ENCODE assay signal across 1 cellular context in the genomic region with DNA sequence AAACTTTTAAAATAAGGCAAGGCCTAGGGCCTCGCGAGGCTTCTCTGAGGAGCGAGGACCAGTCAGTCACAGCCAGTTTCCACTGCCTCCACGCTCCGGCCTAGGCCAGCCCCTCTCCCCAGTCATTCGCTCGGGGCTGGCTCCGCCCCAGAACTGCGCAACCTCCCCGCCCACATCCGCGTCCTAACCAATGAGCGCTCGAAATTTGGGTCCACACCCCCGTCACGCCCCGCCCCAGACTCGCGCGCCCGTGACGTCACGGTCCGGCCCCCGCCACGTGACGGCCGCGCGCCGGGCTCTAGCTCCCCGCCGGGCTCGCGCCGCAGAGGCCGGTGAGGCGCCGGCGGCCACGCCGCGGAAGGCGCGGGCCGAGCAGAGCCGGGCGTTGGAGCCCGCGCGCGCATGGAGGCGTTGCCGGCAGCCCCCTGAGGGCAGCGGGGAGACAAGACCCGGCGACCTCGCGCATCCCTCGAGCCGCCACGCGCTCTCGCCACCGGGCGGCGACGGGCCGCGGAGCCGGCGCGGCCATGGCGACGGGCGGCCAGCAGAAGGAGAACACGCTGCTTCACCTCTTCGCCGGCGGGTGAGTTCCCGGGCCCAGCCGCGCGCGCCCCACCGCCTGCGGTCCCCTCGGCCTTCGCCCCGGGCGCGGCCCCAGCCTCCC.
A peak's percentile ranks its signal among the peaks of the same experiment; 100 is the strongest.
TF ChIP-seq lines count a peak whose summit lies in the region.

A gene with protein sequence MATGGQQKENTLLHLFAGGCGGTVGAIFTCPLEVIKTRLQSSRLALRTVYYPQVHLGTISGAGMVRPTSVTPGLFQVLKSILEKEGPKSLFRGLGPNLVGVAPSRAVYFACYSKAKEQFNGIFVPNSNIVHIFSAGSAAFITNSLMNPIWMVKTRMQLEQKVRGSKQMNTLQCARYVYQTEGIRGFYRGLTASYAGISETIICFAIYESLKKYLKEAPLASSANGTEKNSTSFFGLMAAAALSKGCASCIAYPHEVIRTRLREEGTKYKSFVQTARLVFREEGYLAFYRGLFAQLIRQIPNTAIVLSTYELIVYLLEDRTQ (plus strand): TSS at position 301 of the 664 bp plus-strand sequence. CDS start 227 bp downstream, at position 528.

TF ChIP-seq in HepG2, 621 proteins besides CTCF, POLR2A, EP300 and RAD21 (continued from another document and continues in another):
- TF ChIP-seq, protein P1, sequence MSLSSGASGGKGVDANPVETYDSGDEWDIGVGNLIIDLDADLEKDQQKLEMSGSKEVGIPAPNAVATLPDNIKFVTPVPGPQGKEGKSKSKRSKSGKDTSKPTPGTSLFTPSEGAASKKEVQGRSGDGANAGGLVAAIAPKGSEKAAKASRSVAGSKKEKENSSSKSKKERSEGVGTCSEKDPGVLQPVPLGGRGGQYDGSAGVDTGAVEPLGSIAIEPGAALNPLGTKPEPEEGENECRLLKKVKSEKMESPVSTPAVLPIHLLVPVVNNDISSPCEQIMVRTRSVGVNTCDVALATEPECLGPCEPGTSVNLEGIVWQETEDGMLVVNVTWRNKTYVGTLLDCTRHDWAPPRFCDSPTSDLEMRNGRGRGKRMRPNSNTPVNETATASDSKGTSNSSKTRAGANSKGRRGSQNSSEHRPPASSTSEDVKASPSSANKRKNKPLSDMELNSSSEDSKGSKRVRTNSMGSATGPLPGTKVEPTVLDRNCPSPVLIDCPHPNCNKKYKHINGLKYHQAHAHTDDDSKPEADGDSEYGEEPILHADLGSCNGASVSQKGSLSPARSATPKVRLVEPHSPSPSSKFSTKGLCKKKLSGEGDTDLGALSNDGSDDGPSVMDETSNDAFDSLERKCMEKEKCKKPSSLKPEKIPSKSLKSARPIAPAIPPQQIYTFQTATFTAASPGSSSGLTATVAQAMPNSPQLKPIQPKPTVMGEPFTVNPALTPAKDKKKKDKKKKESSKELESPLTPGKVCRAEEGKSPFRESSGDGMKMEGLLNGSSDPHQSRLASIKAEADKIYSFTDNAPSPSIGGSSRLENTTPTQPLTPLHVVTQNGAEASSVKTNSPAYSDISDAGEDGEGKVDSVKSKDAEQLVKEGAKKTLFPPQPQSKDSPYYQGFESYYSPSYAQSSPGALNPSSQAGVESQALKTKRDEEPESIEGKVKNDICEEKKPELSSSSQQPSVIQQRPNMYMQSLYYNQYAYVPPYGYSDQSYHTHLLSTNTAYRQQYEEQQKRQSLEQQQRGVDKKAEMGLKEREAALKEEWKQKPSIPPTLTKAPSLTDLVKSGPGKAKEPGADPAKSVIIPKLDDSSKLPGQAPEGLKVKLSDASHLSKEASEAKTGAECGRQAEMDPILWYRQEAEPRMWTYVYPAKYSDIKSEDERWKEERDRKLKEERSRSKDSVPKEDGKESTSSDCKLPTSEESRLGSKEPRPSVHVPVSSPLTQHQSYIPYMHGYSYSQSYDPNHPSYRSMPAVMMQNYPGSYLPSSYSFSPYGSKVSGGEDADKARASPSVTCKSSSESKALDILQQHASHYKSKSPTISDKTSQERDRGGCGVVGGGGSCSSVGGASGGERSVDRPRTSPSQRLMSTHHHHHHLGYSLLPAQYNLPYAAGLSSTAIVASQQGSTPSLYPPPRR (CRISPR knock-in tag; IDR thresholded peaks at IDR 0.05; ENCODE audit: borderline replicate concordance) = peak; percentile 33; the same call in 1 of the 2 replicates
- TF ChIP-seq, protein P2, sequence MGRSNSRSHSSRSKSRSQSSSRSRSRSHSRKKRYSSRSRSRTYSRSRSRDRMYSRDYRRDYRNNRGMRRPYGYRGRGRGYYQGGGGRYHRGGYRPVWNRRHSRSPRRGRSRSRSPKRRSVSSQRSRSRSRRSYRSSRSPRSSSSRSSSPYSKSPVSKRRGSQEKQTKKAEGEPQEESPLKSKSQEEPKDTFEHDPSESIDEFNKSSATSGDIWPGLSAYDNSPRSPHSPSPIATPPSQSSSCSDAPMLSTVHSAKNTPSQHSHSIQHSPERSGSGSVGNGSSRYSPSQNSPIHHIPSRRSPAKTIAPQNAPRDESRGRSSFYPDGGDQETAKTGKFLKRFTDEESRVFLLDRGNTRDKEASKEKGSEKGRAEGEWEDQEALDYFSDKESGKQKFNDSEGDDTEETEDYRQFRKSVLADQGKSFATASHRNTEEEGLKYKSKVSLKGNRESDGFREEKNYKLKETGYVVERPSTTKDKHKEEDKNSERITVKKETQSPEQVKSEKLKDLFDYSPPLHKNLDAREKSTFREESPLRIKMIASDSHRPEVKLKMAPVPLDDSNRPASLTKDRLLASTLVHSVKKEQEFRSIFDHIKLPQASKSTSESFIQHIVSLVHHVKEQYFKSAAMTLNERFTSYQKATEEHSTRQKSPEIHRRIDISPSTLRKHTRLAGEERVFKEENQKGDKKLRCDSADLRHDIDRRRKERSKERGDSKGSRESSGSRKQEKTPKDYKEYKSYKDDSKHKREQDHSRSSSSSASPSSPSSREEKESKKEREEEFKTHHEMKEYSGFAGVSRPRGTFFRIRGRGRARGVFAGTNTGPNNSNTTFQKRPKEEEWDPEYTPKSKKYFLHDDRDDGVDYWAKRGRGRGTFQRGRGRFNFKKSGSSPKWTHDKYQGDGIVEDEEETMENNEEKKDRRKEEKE (IDR thresholded peaks at IDR 0.05) = no peak
- TF ChIP-seq GTF2F1 (IDR thresholded peaks at IDR 0.05; ENCODE audit: low read length) (no peak), ZNF709 (CRISPR knock-in tag; IDR thresholded peaks at IDR 0.05) (no peak), ZNF772 (CRISPR knock-in tag; IDR thresholded peaks at IDR 0.05) (peak; percentile 10; the same call in 1 of the 2 replicates), CENPX (CRISPR knock-in tag; IDR thresholded peaks at IDR 0.05) (no peak), RCOR2 (CRISPR knock-in tag; IDR thresholded peaks at IDR 0.05) (no peak), HNRNPUL1 (IDR thresholded peaks at IDR 0.05; ENCODE audit: low read depth, low read length) (no peak), BRD4 (CRISPR knock-in tag; IDR thresholded peaks at IDR 0.05) (no peak), ZNF205 (CRISPR knock-in tag; IDR thresholded peaks at IDR 0.05) (peak; percentile 40; the same call in 1 of the 2 replicates), ZNF33A (CRISPR knock-in tag; IDR thresholded peaks at IDR 0.05; ENCODE audit: borderline replicate concordance) (no peak), ZNF737 (CRISPR knock-in tag; IDR thresholded peaks at IDR 0.05; ENCODE audit: borderline replicate concordance) (no peak), KLF12 (CRISPR knock-in tag; IDR thresholded peaks at IDR 0.05; ENCODE audit: borderline replicate concordance) (peak; percentile 66; the same call in 1 of the 2 replicates), ZBTB3 (CRISPR knock-in tag; IDR thresholded peaks at IDR 0.05; ENCODE audit: borderline replicate concordance, low read depth) (no peak), ZNF292 (CRISPR knock-in tag; IDR thresholded peaks at IDR 0.05; ENCODE audit: borderline replicate concordance, low read depth) (no peak), SIX1 (CRISPR knock-in tag; IDR thresholded peaks at IDR 0.05; ENCODE audit: borderline replicate concordance) (no peak), PRPF4 (IDR thresholded peaks at IDR 0.05; ENCODE audit: low read depth, low read length, poor library complexity, severe bottlenecking) (no peak), HOXA3 (CRISPR knock-in tag; IDR thresholded peaks at IDR 0.05) (peak; percentile 52; the same call in 1 of the 2 replicates), KMT2B (CRISPR knock-in tag; IDR thresholded peaks at IDR 0.05) (no peak), ZNF12 (CRISPR knock-in tag; IDR thresholded peaks at IDR 0.05) (no peak), BHLHE40 (IDR thresholded peaks at IDR 0.05; ENCODE audit: low read length) (peak; percentile 88), ZNF678 (CRISPR knock-in tag; IDR thresholded peaks at IDR 0.05) (no peak), KAT2B (IDR thresholded peaks at IDR 0.05; ENCODE audit: borderline replicate concordance, low read depth, low read length) (no peak), FOXK2 (IDR thresholded peaks at IDR 0.05) (no peak), ZKSCAN8 (CRISPR knock-in tag; IDR thresholded peaks at IDR 0.05; ENCODE audit: borderline replicate concordance) (no peak), JARID2 (CRISPR knock-in tag; IDR thresholded peaks at IDR 0.05; ENCODE audit: insufficient replicate concordance) (no peak), RARG (CRISPR knock-in tag; IDR thresholded peaks at IDR 0.05; ENCODE audit: low read depth) (no peak)
- TF ChIP-seq, protein P3, sequence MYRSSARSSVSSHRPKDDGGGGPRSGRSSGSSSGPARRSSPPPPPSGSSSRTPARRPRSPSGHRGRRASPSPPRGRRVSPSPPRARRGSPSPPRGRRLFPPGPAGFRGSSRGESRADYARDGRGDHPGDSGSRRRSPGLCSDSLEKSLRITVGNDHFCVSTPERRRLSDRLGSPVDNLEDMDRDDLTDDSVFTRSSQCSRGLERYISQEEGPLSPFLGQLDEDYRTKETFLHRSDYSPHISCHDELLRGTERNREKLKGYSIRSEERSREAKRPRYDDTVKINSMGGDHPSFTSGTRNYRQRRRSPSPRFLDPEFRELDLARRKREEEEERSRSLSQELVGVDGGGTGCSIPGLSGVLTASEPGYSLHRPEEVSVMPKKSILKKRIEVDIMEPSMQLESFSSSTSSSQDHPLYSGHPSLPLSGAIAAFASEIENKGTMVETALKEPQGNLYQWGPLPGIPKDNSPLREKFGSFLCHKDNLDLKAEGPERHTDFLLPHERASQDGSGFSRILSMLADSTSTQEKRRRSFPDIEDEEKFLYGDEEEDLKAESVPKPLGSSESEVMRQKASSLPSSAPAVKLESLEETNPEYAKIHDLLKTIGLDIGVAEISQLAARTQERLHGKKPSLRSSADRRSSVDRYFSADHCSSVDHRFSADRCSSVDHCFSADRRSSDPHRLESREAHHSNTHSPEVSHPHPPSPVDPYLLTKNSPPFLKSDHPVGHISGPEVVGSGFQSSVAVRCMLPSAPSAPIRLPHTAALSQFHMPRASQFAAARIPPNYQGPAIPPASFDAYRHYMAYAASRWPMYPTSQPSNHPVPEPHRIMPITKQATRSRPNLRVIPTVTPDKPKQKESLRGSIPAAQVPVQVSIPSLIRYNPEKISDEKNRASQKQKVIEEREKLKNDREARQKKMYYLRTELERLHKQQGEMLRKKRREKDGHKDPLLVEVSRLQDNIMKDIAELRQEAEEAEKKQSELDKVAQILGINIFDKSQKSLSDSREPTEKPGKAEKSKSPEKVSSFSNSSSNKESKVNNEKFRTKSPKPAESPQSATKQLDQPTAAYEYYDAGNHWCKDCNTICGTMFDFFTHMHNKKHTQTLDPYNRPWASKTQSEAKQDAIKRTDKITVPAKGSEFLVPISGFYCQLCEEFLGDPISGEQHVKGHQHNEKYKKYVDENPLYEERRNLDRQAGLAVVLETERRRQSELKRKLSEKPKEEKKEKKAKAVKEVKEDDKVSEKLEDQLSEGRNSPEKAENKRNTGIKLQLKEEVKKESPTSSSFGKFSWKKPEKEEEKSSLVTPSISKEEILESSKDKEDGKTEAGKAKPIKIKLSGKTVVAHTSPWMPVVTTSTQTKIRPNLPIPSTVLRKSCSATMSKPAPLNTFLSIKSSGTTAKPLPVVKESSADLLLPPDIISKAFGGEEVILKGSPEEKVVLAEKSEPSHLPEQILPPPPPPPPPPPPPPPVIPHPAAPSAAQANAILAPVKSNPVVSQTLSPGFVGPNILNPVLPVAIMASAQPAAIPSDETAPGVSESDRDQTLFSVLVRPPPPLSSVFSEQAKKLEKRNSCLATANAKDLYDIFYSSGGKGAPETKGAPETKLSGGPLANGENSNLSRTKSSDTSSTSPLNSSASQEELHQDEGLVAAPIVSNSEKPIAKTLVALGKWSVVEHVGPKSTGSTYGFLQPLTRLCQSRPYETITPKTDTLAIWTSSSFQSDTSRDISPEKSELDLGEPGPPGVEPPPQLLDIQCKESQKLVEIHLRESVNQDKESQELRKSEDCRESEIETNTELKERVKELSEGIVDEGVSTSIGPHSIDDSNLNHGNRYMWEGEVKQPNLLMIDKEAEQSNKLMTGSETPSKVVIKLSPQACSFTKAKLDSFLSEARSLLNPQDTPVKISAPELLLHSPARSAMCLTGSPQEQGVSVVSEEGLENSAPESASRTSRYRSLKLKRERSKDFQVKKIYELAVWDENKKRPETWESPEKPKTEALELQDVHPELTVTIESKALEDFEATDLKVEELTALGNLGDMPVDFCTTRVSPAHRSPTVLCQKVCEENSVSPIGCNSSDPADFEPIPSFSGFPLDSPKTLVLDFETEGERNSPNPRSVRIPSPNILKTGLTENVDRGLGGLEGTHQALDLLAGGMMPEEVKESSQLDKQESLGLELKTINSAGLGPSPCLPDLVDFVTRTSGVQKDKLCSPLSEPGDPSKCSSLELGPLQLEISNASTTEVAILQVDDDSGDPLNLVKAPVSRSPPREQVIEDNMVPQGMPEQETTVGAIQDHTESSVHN (CRISPR knock-in tag; IDR thresholded peaks at IDR 0.05) = no peak
- TF ChIP-seq, protein P4, sequence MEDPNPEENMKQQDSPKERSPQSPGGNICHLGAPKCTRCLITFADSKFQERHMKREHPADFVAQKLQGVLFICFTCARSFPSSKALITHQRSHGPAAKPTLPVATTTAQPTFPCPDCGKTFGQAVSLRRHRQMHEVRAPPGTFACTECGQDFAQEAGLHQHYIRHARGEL (CRISPR knock-in tag; IDR thresholded peaks at IDR 0.05) = no peak
- TF ChIP-seq, protein P5, sequence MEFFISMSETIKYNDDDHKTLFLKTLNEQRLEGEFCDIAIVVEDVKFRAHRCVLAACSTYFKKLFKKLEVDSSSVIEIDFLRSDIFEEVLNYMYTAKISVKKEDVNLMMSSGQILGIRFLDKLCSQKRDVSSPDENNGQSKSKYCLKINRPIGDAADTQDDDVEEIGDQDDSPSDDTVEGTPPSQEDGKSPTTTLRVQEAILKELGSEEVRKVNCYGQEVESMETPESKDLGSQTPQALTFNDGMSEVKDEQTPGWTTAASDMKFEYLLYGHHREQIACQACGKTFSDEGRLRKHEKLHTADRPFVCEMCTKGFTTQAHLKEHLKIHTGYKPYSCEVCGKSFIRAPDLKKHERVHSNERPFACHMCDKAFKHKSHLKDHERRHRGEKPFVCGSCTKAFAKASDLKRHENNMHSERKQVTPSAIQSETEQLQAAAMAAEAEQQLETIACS (CRISPR knock-in tag; IDR thresholded peaks at IDR 0.05) = peak; percentile 70
- TF ChIP-seq, protein P6, sequence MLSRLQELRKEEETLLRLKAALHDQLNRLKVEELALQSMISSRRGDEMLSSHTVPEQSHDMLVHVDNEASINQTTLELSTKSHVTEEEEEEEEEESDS (CRISPR knock-in tag; IDR thresholded peaks at IDR 0.05; ENCODE audit: borderline replicate concordance) = no peak
- TF ChIP-seq, protein P7, sequence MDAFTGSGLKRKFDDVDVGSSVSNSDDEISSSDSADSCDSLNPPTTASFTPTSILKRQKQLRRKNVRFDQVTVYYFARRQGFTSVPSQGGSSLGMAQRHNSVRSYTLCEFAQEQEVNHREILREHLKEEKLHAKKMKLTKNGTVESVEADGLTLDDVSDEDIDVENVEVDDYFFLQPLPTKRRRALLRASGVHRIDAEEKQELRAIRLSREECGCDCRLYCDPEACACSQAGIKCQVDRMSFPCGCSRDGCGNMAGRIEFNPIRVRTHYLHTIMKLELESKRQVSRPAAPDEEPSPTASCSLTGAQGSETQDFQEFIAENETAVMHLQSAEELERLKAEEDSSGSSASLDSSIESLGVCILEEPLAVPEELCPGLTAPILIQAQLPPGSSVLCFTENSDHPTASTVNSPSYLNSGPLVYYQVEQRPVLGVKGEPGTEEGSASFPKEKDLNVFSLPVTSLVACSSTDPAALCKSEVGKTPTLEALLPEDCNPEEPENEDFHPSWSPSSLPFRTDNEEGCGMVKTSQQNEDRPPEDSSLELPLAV (CRISPR knock-in tag; conservative IDR thresholded peaks at IDR 0.05; ENCODE audit: low read depth) = no peak; the same call in 1 of the 2 replicates
- TF ChIP-seq, protein P8, sequence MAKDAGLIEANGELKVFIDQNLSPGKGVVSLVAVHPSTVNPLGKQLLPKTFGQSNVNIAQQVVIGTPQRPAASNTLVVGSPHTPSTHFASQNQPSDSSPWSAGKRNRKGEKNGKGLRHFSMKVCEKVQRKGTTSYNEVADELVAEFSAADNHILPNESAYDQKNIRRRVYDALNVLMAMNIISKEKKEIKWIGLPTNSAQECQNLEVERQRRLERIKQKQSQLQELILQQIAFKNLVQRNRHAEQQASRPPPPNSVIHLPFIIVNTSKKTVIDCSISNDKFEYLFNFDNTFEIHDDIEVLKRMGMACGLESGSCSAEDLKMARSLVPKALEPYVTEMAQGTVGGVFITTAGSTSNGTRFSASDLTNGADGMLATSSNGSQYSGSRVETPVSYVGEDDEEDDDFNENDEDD (CRISPR knock-in tag; IDR thresholded peaks at IDR 0.05; ENCODE audit: borderline replicate concordance) = peak; percentile 86; the same call in 1 of the 2 replicates
